ENCODE assay signal across 15 cellular contexts in the genomic region with DNA sequence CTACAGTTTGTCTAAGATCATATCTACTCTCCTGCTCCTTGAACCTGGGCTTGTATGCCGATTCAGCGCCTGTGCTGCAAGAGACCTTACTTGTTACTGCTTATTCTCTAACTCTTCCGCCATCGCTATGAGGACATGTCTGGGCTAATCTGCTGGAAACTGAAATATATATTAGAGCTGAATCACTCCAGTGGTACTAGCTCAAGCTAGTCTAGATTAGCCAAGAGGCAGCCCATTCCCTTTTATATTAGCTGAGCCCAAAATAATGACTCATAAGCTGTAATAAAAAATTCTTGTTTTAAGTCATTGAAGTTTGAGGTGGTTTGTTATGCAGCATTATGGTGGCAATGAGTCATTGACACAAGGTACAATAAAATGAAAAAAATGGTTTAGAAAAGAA. TPM values are rescaled to one million over a fixed set of nuclear protein-coding genes. Genes with fewer than 3 reads are reported as not detected.
A peak's percentile ranks its signal among the peaks of the same experiment; 100 is the strongest.
DNase-seq lines count a peak whose midpoint lies in the region; ATAC-seq, FAIRE-seq and TF ChIP-seq lines count a peak whose summit lies in the region.
"Had no signal": no experiment of that assay in that cellular context is flagged by ENCODE, and none has a peak within 500 bp of the region (broad histone marks: within the 10 kb centered on the region; RNA-seq: fewer than 3 reads in every experiment).

No MANE protein-coding gene starts in this region.

- no peaks in the 10 kb centered on the region for H3K27me3 ChIP-seq in RWPE2 (ENCODE audit: insufficient read depth, poor library complexity, severe bottlenecking)
- H3K27me3 ChIP-seq: upper lobe of left lung had no signal

- H3K4me1 ChIP-seq in RWPE2 (ENCODE audit: insufficient read depth, poor library complexity, severe bottlenecking): peaks cover 17% of the 10 kb centered on the region
- H3K4me1 ChIP-seq: upper lobe of left lung had no signal

- peaks cover 10% of the 10 kb centered on the region for H3K4me1 Mint-ChIP-seq in activated naive CD4-positive, alpha-beta T cell treated with anti-CD3 and anti-CD28 coated beads for 36 hours (ENCODE audit: low read depth)

- H3K4me3 ChIP-seq in RWPE2 (ENCODE audit: severe bottlenecking) (no peak overlapping the region), fibroblast of mammary gland (ENCODE audit: control insufficient read depth, low read depth, low read length) (no peak overlapping the region)
- H3K4me3 ChIP-seq: lung, upper lobe of left lung had no signal

- peaks cover 3% of the 10 kb centered on the region for H3K9me3 Mint-ChIP-seq in activated naive CD4-positive, alpha-beta T cell treated with anti-CD3 and anti-CD28 coated beads for 36 hours

- DNase-seq in activated naive CD4-positive, alpha-beta T cell treated with anti-CD3 and anti-CD28 coated beads for 36 hours: peak; percentile 22
- no peak for DNase-seq in activated naive CD4-positive, alpha-beta T cell (lab: John Stamatoyannopoulos, UW)
- DNase-seq in RWPE2 (ENCODE audit: low spot score) (no peak), fibroblast of mammary gland (ENCODE audit: low read depth) (peak; percentile 66), urothelium cell line (ENCODE audit: low spot score) (peak; percentile 62)
- DNase-seq: activated CD8-positive, alpha-beta memory T cell treated with anti-CD3 and anti-CD28 coated beads for 24 hours; H7; NCI-H146; T-helper 9 cell; upper lobe of left lung had no signal

- CTCF ChIA-PET in activated naive CD4-positive, alpha-beta T cell treated with anti-CD3 and anti-CD28 coated beads for 36 hours (lab: Charles Lee): interaction anchor here (0.6 to 1.1 kb wide), 3 partner anchors 119 to 714 kb away, joined by 3 to 5 read pairs (median 3); no protein-coding TSS in a partner anchor

- peaks cover 4% of the 10 kb centered on the region for H3K27me3 Mint-ChIP-seq in activated naive CD4-positive, alpha-beta T cell treated with anti-CD3 and anti-CD28 coated beads for 36 hours (ENCODE audit: low read depth)

- TF ChIP-seq CTCF in RWPE2 (IDR thresholded peaks at IDR 0.05; ENCODE audit: poor library complexity, severe bottlenecking): no peak
- no peak for TF ChIP-seq CTCF in fibroblast of mammary gland (conservative IDR thresholded peaks at IDR 0.05; ENCODE audit: control insufficient read depth, insufficient read depth, low read depth, low read length)

- intact Hi-C loops in activated naive CD4-positive, alpha-beta T cell treated with anti-CD3 and anti-CD28 coated beads for 36 hours (cut with micrococcal nuclease): no loop called here

- H3K9me3 ChIP-seq in RWPE2 (ENCODE audit: severe bottlenecking): peaks cover 11% of the 10 kb centered on the region
- H3K9me3 ChIP-seq: neutrophil had no signal

- peak; percentile 100 for ATAC-seq in RWPE2 (ENCODE audit: low read depth)
- no peak for ATAC-seq in HG03108 (IDR thresholded peaks at IDR 0.05; ENCODE audit: unreplicated experiment)
- ATAC-seq in HG03442 (IDR thresholded peaks at IDR 0.05; ENCODE audit: unreplicated experiment): no peak
- no peak for ATAC-seq in GM19395 (IDR thresholded peaks at IDR 0.05; ENCODE audit: unreplicated experiment)

- H3K36me3 ChIP-seq in RWPE2 (ENCODE audit: low read depth): no peaks in the 10 kb centered on the region
- H3K36me3 ChIP-seq: neutrophil, upper lobe of left lung had no signal

- peak overlapping the region; percentile 63 for H3K27ac ChIP-seq in RWPE2 (ENCODE audit: poor library complexity, severe bottlenecking)
- H3K27ac ChIP-seq: neutrophil, upper lobe of left lung had no signal

- no peak overlapping the region for H3K4me3 Mint-ChIP-seq in activated naive CD4-positive, alpha-beta T cell treated with anti-CD3 and anti-CD28 coated beads for 36 hours

- peak overlapping the region; percentile 20 for H3K27ac Mint-ChIP-seq in activated naive CD4-positive, alpha-beta T cell treated with anti-CD3 and anti-CD28 coated beads for 36 hours

- no peak for FAIRE-seq in urothelium cell line (lab: Jason Lieb, UNC)

- H3K36me3 Mint-ChIP-seq in activated naive CD4-positive, alpha-beta T cell treated with anti-CD3 and anti-CD28 coated beads for 36 hours (ENCODE audit: low read depth): no peaks in the 10 kb centered on the region

RNA-seq across cellular contexts. Expression of a gene that starts 52.8 kb away (rescaled TPM):
- total RNA-seq in activated naive CD4-positive, alpha-beta T cell treated with anti-CD3 and anti-CD28 coated beads for 36 hours: under 1 TPM; 0.77 to 0.98 TPM

Comparison
In these comparisons a context has a peak if more than half of its experiments do, and no peak if none do; other contexts are left out.
1. DNase-seq: peak in activated naive CD4-positive, alpha-beta T cell treated with anti-CD3 and anti-CD28 coated beads for 36 hours (single experiment), fibroblast of mammary gland (single experiment) and urothelium cell line (single experiment); none in activated naive CD4-positive, alpha-beta T cell (0 of 4) and RWPE2 (single experiment).